8 cellular contexts compared by ENCODE assay signal in genomic region chr10:59906417-59907202, GRCh38. TPM values are rescaled to one million over a fixed set of nuclear protein-coding genes. Genes with fewer than 3 reads are reported as not detected.
DNase-seq lines count a peak whose midpoint lies in the region; ATAC-seq lines count a peak whose summit lies in the region.

CCDC6 (minus strand) TSS chr10:59906556; CDS start chr10:59906424, 132 bp downstream.

- H3K27me3 ChIP-seq in mesenchymal stem cell (ENCODE audit: control insufficient read depth in 1 of 2, insufficient read depth in 1 of 2, low read length in 2 of 2), result no peaks in the 10 kb centered on the region

- peak within 1 kb of the TSS; percentile 61 for H3K27ac ChIP-seq in mesenchymal stem cell (ENCODE audit: low read length, poor library complexity, severe bottlenecking)

- H3K4me2 ChIP-seq in mesenchymal stem cell (ENCODE audit: low read length, poor library complexity, severe bottlenecking), result peak within 1 kb of the TSS; percentile 81

- H3K14ac ChIP-seq in mesenchymal stem cell (ENCODE audit: low read length in 2 of 2), result peak within 1 kb of the TSS; percentile 58 to 61

- peak within 1 kb of the TSS; percentile 59 for H2BK5ac ChIP-seq in mesenchymal stem cell (ENCODE audit: low read depth, low read length, poor library complexity, severe bottlenecking)

- H4K8ac ChIP-seq in mesenchymal stem cell (ENCODE audit: low read length), result peak within 1 kb of the TSS; percentile 90

- no peaks in the 10 kb centered on the region for H3K79me1 ChIP-seq in mesenchymal stem cell (replicated peaks; ENCODE audit: low read length, poor library complexity, severe bottlenecking)

- no peak within 1 kb of the TSS for H2AK5ac ChIP-seq in mesenchymal stem cell (ENCODE audit: low read length, severe bottlenecking)

- H3K4me1 ChIP-seq in mesenchymal stem cell (ENCODE audit: control insufficient read depth, insufficient read depth, low read depth, low read length), result peaks cover 4% of the 10 kb centered on the region

- H2BK12ac ChIP-seq in mesenchymal stem cell (ENCODE audit: low read length in 2 of 2), result peak within 1 kb of the TSS in 1 of 2 experiments; percentile 37

- H2BK120ac ChIP-seq in mesenchymal stem cell (ENCODE audit: low read depth, low read length), result peak within 1 kb of the TSS; percentile 57

- ATAC-seq in GM19468 (IDR thresholded peaks at IDR 0.05; ENCODE audit: extremely low read depth, unreplicated experiment), result peak; percentile 65

- peak within 1 kb of the TSS; percentile 83 for H2AFZ ChIP-seq in mesenchymal stem cell (ENCODE audit: low read depth, low read length)

- peak within 1 kb of the TSS; percentile 64 for H4K91ac ChIP-seq in mesenchymal stem cell (ENCODE audit: low read length)

- peak within 1 kb of the TSS; percentile 93 to 95 for H3K4me3 ChIP-seq in mesenchymal stem cell (ENCODE audit: insufficient read depth in 1 of 2, low read depth in 1 of 2, low read length in 2 of 2)

- peak; percentile 57 for DNase-seq in COLO829 (ENCODE audit: low spot score)
- DNase-seq in HS-5 (ENCODE audit: low read depth), result peak; percentile 71
- peak; percentile 48 for DNase-seq in NK-92 (lab: John Stamatoyannopoulos, UW; ENCODE audit: unreplicated experiment)
- peak; percentile 95 for DNase-seq in activated CD8-positive, alpha-beta memory T cell treated with anti-CD3 and anti-CD28 coated beads for 24 hours
- peak; percentile 81 for DNase-seq in effector CD8-positive, alpha-beta T cell (lab: John Stamatoyannopoulos, UW)
- peak; percentile 95 for DNase-seq in mesenchymal stem cell
- DNase-seq in stimulated activated CD8-positive, alpha-beta memory T cell treated with anti-CD3 and anti-CD28 coated beads, Interleukin-12 subunit alpha, Interleukin-12 subunit beta, amount 100 ng/mL, for 4 hours (ENCODE audit: low read depth), result peak; percentile 90

- no peaks in the 10 kb centered on the region for H3K9me3 ChIP-seq in mesenchymal stem cell (ENCODE audit: control insufficient read depth, low read length)

- H2BK15ac ChIP-seq in mesenchymal stem cell (ENCODE audit: low read depth, poor library complexity, severe bottlenecking), result peak within 1 kb of the TSS; percentile 97

- under 1% methylated on average over 58 of the region's 64 CpGs for WGBS in mesenchymal stem cell

- H3K23ac ChIP-seq in mesenchymal stem cell (ENCODE audit: low read length in 2 of 2), result peak within 1 kb of the TSS in 1 of 2 experiments; percentile 57

- peak within 1 kb of the TSS; percentile 94 for H3K9ac ChIP-seq in mesenchymal stem cell (ENCODE audit: low read length)

- H3K18ac ChIP-seq in mesenchymal stem cell (ENCODE audit: low read depth in 1 of 2, low read length in 2 of 2), result peak within 1 kb of the TSS; percentile 86 to 88

- no peaks in the 10 kb centered on the region for H3K36me3 ChIP-seq in mesenchymal stem cell (ENCODE audit: control insufficient read depth in 1 of 2, insufficient read depth in 2 of 2, low read depth in 1 of 2, low read length in 2 of 2)

- peak within 1 kb of the TSS; percentile 57 to 81 for H3K4ac ChIP-seq in mesenchymal stem cell (ENCODE audit: low read depth in 1 of 2, low read length in 2 of 2)

RNA-seq across cellular contexts. Expression of gene CCDC6, which starts in this region (rescaled TPM):
- polyA plus RNA-seq in mesenchymal stem cell (2013, experiment 1 of 2), result 29.8 TPM
- 30.0 TPM for polyA plus RNA-seq in mesenchymal stem cell (2013, experiment 2 of 2)

Comparison
In these comparisons a context has a peak if more than half of its experiments do, and no peak if none do; other contexts are left out.
1. Peak in every context shown above with its lines: DNase-seq, ATAC-seq, H3K4me3 ChIP-seq and H3K27ac ChIP-seq.